Comparison of ENCODE assay signal across 8 cellular contexts in the genomic region with DNA sequence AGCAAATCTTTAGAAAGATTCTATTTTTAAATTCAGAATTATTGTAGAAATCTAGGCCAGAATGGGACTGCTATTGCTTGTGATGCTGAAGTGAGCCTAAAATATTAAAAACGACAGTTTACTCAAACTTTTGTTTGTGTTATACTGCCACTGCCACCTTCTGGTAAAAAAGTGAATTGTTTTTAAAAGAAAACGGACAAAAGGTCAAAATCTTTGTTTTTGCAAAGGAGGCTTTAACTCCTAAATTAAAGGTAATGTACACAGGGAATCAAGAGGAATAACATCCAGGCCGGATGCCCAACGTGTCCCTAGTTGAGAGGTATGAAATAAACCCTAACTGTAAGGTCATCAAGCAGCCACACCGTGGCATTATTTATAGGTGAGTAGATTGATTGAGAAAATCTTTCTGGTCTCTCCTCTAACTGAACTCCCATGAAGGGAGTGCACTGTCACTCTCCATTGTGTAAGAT.
DNase-seq lines count a peak whose midpoint lies in the region; ATAC-seq, FAIRE-seq and TF ChIP-seq lines count a peak whose summit lies in the region.

No MANE protein-coding gene starts in this region.

- POLR2A ChIA-PET in K562 (lab: Yijun Ruan, JAX) = no interaction called here

- intact Hi-C loops in K562 (cut with micrococcal nuclease) = loop anchor here (10.0 kb wide), 2 partner anchors 626 to 986 kb away; no protein-coding TSS in a partner anchor

- DNase-seq in Caki2 (ENCODE audit: low read depth) (peak; percentile 22), LHCN-M2 (ENCODE audit: low read depth) (peak; percentile 29), K562 (ENCODE audit: extremely low read depth in 1 of 4, low spot score in 3 of 4) (peak; percentile 16 to 50 (median 30)), myocyte (ENCODE audit: low read depth) (peak; percentile 48), SW 1271 (lab: John Stamatoyannopoulos, UW) (no peak), NCI-H187 (lab: John Stamatoyannopoulos, UW) (no peak)
- DNase-seq in activated T-cell treated with anti-CD3 and anti-CD28 coated beads, Interleukin-2, amount 50 U/mL, for 48 hours = no peak

- H3K27me3 ChIP-seq in K562 (ENCODE audit: control insufficient read depth in 2 of 2, insufficient read depth in 2 of 2, low read length in 2 of 2) = peaks cover 0 to 10% of the 10 kb centered on the region in 2 experiments; a peak in 1 of 5 replicates

- H4K20me1 ChIP-seq in K562 (replicated peaks; ENCODE audit: control insufficient read depth, insufficient read depth, low read length) = no peaks in the 10 kb centered on the region

- H3K9me3 ChIP-seq in K562 (replicated peaks; ENCODE audit: control insufficient read depth, insufficient read depth, low read depth, low read length) = no peaks in the 10 kb centered on the region

- no peak overlapping the region for H3K27ac ChIP-seq in K562 (ENCODE audit: extremely low read depth, low read depth, low read length)

- BruUV-seq in K562 (replicated peaks; lab: Mats Ljungman, UMichigan) = no TSS peak

- TF ChIP-seq CTCF in K562 (IDR thresholded peaks at IDR 0.05 in 2 of 3, conservative IDR thresholded peaks at IDR 0.05 in 1 of 3; ENCODE audit: insufficient read depth in 2 of 3, low read depth in 1 of 3, low read length in 3 of 3) = peak; percentile 3 to 53 (median 31); a peak in 2 of 6 replicates

- H3K4me1 ChIP-seq in K562 (replicated peaks in 1 of 2; ENCODE audit: control insufficient read depth in 2 of 2, insufficient read depth in 2 of 2, low read length in 2 of 2) = no peaks in the 10 kb centered on the region

- WGBS in K562 (ENCODE audit: insufficient coverage, low coverage, missing lambda C conversion rate) = 0% methylated on average over 5 of the region's 5 CpGs

- peak; percentile 52 to 56 for TF ChIP-seq RAD21 in K562 (CRISPR knock-in tag; conservative IDR thresholded peaks at IDR 0.05 in 1 of 2, IDR thresholded peaks at IDR 0.05 in 1 of 2)

- no peak overlapping the region for H3K4me2 ChIP-seq in K562 (ENCODE audit: insufficient read depth, low read length)

- TF ChIP-seq POLR2A in K562 (conservative IDR thresholded peaks at IDR 0.05) = no peak

- no peak overlapping the region for H3K9ac ChIP-seq in K562 (ENCODE audit: insufficient read depth in 1 of 2, low read depth in 2 of 2, low read length in 2 of 2)

- FAIRE-seq in K562 (lab: Jason Lieb, UNC) = peak; percentile 58

- no peak overlapping the region for H3K4me3 ChIP-seq in K562

- ATAC-seq in K562 (no peak), HG02970 (IDR thresholded peaks at IDR 0.05; ENCODE audit: low FRiP score, unreplicated experiment) (no peak)

- in situ Hi-C loops in Caki2 (cut with HindIII; ENCODE audit: low pct_unique_long_range_greater_than_20kb, low sequenced_read_pairs) = no loop called here
- in situ Hi-C loops in K562 (cut with MboI) = no loop called here

- no peaks in the 10 kb centered on the region for H3K9me1 ChIP-seq in K562 (ENCODE audit: control insufficient read depth, insufficient read depth, low read length)

- H3K79me2 ChIP-seq in K562 (ENCODE audit: control insufficient read depth, insufficient read depth, low read length) = no peaks in the 10 kb centered on the region

- no peaks in the 10 kb centered on the region for H3K36me3 ChIP-seq in K562 (ENCODE audit: control insufficient read depth, insufficient read depth, low read length)

- CTCF ChIA-PET in K562 (lab: Yijun Ruan, JAX; ENCODE audit: low intra/inter-chr PET ratio) = no interaction called here

- no peak overlapping the region for H2AFZ ChIP-seq in K562 (ENCODE audit: low read depth, low read length)

- no peak for TF ChIP-seq EP300 in K562 (IDR thresholded peaks at IDR 0.05; ENCODE audit: low read length)

TF ChIP-seq in K562, 482 proteins besides CTCF, POLR2A, EP300 and RAD21:
- TF ChIP-seq SMC3 (conservative IDR thresholded peaks at IDR 0.05; ENCODE audit: insufficient read depth, low read depth, low read length) (0 out of 2 replicates have a peak, but pooled peaks have one; percentile 2), ZNF318 (IDR thresholded peaks at IDR 0.05; ENCODE audit: borderline replicate concordance in 1 of 2, low read depth in 1 of 2) (no peak), NUFIP1 (IDR thresholded peaks at IDR 0.05; ENCODE audit: partially characterized antibody) (no peak)
- TF ChIP-seq, protein P1, sequence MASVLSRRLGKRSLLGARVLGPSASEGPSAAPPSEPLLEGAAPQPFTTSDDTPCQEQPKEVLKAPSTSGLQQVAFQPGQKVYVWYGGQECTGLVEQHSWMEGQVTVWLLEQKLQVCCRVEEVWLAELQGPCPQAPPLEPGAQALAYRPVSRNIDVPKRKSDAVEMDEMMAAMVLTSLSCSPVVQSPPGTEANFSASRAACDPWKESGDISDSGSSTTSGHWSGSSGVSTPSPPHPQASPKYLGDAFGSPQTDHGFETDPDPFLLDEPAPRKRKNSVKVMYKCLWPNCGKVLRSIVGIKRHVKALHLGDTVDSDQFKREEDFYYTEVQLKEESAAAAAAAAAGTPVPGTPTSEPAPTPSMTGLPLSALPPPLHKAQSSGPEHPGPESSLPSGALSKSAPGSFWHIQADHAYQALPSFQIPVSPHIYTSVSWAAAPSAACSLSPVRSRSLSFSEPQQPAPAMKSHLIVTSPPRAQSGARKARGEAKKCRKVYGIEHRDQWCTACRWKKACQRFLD (CRISPR knock-in tag; IDR thresholded peaks at IDR 0.05) = no peak

Comparison
In these comparisons a context has a peak if more than half of its experiments do, and no peak if none do; other contexts are left out.
1. DNase-seq: peak in Caki2 (single experiment), LHCN-M2 (single experiment), K562 (4 of 4) and myocyte (single experiment); none in SW 1271 (0 of 2), NCI-H187 (0 of 2) and activated T-cell treated with anti-CD3 and anti-CD28 coated beads, Interleukin-2, amount 50 U/mL, for 48 hours (0 of 2).